Comparison of ENCODE assay signal across 11 cellular contexts in the genomic region with DNA sequence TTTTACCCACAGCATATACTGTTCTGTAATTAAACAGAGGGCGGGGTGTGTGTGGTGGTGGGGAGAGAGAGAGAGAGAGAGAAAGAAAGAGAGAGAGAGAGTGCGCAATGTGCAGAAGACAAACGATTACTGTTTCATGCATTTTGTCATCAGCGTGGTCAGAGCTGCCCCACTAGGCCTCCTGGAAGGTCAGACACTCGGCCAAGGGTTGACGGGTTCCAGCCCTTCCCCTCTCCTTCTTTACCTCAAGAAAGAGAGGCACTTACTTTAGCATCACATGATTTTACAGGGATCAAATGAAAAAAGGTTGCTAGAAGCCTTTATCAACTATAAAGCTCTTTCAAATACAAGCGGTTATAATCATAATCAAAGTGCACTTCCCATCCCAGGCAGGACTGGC.
DNase-seq lines count a peak whose midpoint lies in the region; ATAC-seq, FAIRE-seq and TF ChIP-seq lines count a peak whose summit lies in the region.
"Had no signal": no experiment of that assay in that cellular context is flagged by ENCODE, and none has a peak within 500 bp of the region (broad histone marks: within the 10 kb centered on the region; RNA-seq: fewer than 3 reads in every experiment).

No MANE protein-coding gene starts in this region.

- 36 to 51% methylated on average over 6 to 7 of the region's 7 CpGs for WGBS in gastroesophageal sphincter (ENCODE audit: low coverage in 1 of 2), 2 donors

- H3K27me3 ChIP-seq in Panc1 (ENCODE audit: control insufficient read depth, insufficient read depth, low read length) = no peaks in the 10 kb centered on the region
- no peaks in the 10 kb centered on the region for H3K27me3 ChIP-seq in gastroesophageal sphincter

- POLR2A ChIA-PET in Panc1 (lab: Charles Lee) (no interaction called here), HEK293T (lab: Yijun Ruan, JAX) (no interaction called here)

- intact Hi-C loops in Panc1 (cut with micrococcal nuclease; ENCODE audit: unreplicated experiment) = no loop called here

- no TSS peak for BruUV-seq in Panc1 (replicated peaks; lab: Mats Ljungman, UMichigan)

- DNase-seq in Panc1 (ENCODE audit: low read depth, low spot score) (no peak), nucleus accumbens (lab: John Stamatoyannopoulos, UW) (peak in 45 of 56 donors; percentile 26 to 84 (median 66)), HEK293T (ENCODE audit: extremely low spot score) (no peak), SIG-M5 (lab: John Stamatoyannopoulos, UW) (no peak), NCI-H510A (lab: John Stamatoyannopoulos, UW) (no peak)
- DNase-seq: central memory CD4-positive, alpha-beta T cell; RPMI8226 had no signal

- in situ Hi-C loops in Panc1 (cut with HindIII; ENCODE audit: low pct_unique_long_range_greater_than_20kb, low sequenced_read_pairs) = no loop called here

- H3K27ac ChIP-seq in Panc1 (ENCODE audit: low read length) (peak overlapping the region; percentile 32; the same call in 1 of the 2 replicates), gastroesophageal sphincter (peak overlapping the region; percentile 81 to 97 (median 92))

- CTCF ChIA-PET in Panc1 (lab: Charles Lee) (no interaction called here), HEK293T (lab: Yijun Ruan, JAX) (no interaction called here)

- FAIRE-seq in A204.1 (lab: Jason Lieb, UNC) = peak; percentile 98

- no peak for ATAC-seq in Panc1
- ATAC-seq in gastroesophageal sphincter = no peak
- ATAC-seq in HG02970 (IDR thresholded peaks at IDR 0.05; ENCODE audit: low FRiP score, unreplicated experiment) = no peak

- TF ChIP-seq CTCF in Panc1 (IDR thresholded peaks at IDR 0.05) = no peak
- no peak for TF ChIP-seq CTCF in gastroesophageal sphincter (IDR thresholded peaks at IDR 0.05)

- H3K4me1 ChIP-seq in Panc1 (ENCODE audit: control insufficient read depth, insufficient read depth, low read length) = peaks cover 12% of the 10 kb centered on the region; the same call in 1 of the 2 replicates
- peaks cover 3 to 34% (median 6%) of the 10 kb centered on the region in 3 donors for H3K4me1 ChIP-seq in gastroesophageal sphincter

- TF ChIP-seq POLR2A in gastroesophageal sphincter (IDR thresholded peaks at IDR 0.05) = no peak

- no peak for TF ChIP-seq EP300 in gastroesophageal sphincter (IDR thresholded peaks at IDR 0.05)

- H3K36me3 ChIP-seq in Panc1 (ENCODE audit: control insufficient read depth, insufficient read depth, low read length) = no peaks in the 10 kb centered on the region
- H3K36me3 ChIP-seq in gastroesophageal sphincter = no peaks in the 10 kb centered on the region
- H3K36me3 ChIP-seq: upper lobe of left lung had no signal

- peak overlapping the region; percentile 39 to 59 for H3K4me3 ChIP-seq in Panc1 (ENCODE audit: low read depth in 2 of 2, low read length in 2 of 2)
- H3K4me3 ChIP-seq in gastroesophageal sphincter = peak overlapping the region; percentile 38 to 55

- H3K9me3 ChIP-seq in Panc1 (ENCODE audit: control insufficient read depth, insufficient read depth, low read depth, low read length) (no peaks in the 10 kb centered on the region), gastroesophageal sphincter (no peaks in the 10 kb centered on the region)
- H3K9me3 ChIP-seq: upper lobe of left lung had no signal

TF ChIP-seq in HEK293T, 16 proteins besides CTCF, POLR2A, EP300 and RAD21:
- TF ChIP-seq ZNF384 (IDR thresholded peaks at IDR 0.05) (no peak), FOXK2 (IDR thresholded peaks at IDR 0.05) (no peak), LEF1 (IDR thresholded peaks at IDR 0.05; ENCODE audit: borderline replicate concordance) (no peak), FOXM1 (IDR thresholded peaks at IDR 0.05; ENCODE audit: borderline replicate concordance) (no peak), CTBP1 (IDR thresholded peaks at IDR 0.05; ENCODE audit: borderline replicate concordance) (no peak), ELF4 (IDR thresholded peaks at IDR 0.05) (no peak), NFRKB (IDR thresholded peaks at IDR 0.05) (no peak), SP1 (IDR thresholded peaks at IDR 0.05) (no peak), ARNT (IDR thresholded peaks at IDR 0.05) (no peak), BHLHE40 (IDR thresholded peaks at IDR 0.05; ENCODE audit: borderline replicate concordance) (no peak), SUZ12 (IDR thresholded peaks at IDR 0.05) (no peak)
- TF ChIP-seq, protein P1, sequence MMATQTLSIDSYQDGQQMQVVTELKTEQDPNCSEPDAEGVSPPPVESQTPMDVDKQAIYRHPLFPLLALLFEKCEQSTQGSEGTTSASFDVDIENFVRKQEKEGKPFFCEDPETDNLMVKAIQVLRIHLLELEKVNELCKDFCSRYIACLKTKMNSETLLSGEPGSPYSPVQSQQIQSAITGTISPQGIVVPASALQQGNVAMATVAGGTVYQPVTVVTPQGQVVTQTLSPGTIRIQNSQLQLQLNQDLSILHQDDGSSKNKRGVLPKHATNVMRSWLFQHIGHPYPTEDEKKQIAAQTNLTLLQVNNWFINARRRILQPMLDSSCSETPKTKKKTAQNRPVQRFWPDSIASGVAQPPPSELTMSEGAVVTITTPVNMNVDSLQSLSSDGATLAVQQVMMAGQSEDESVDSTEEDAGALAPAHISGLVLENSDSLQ (IDR thresholded peaks at IDR 0.05) = no peak
TF ChIP-seq in HEK293T: peak in this region for 0.

Comparison
In these comparisons a context has a peak if more than half of its experiments do, and no peak if none do; other contexts are left out.
1. DNase-seq: peak in nucleus accumbens (45 of 56); none in Panc1 (single experiment), HEK293T (single experiment), SIG-M5 (single experiment) and NCI-H510A (single experiment).